9 cellular contexts compared by ENCODE assay signal in genomic region chr9:95626885-95627558, GRCh38.
DNase-seq lines count a peak whose midpoint lies in the region; ATAC-seq, FAIRE-seq and TF ChIP-seq lines count a peak whose summit lies in the region.
"Had no signal": no experiment of that assay in that cellular context is flagged by ENCODE, and none has a peak within 500 bp of the region (broad histone marks: within the 10 kb centered on the region; RNA-seq: fewer than 3 reads in every experiment).

No MANE protein-coding gene starts in this region.

- H3K4me1 ChIP-seq in kidney (ENCODE audit: control insufficient read depth in 1 of 2, insufficient read depth in 1 of 2, low read depth in 1 of 2, low read length in 2 of 2): peaks cover 0 to 3% of the 10 kb centered on the region in 2 donors

- no peak for FAIRE-seq in kidney (lab: Jason Lieb, UNC)

- TF ChIP-seq CTCF in kidney (IDR thresholded peaks at IDR 0.05; ENCODE audit: borderline replicate concordance, extremely low read depth, insufficient read depth): no peak

- no peaks in the 10 kb centered on the region for H3K36me3 ChIP-seq in kidney (ENCODE audit: control insufficient read depth in 1 of 2, insufficient read depth in 2 of 2, low read length in 2 of 2)

- DNase-seq in HK-2 (ENCODE audit: unreplicated experiment) (peak; percentile 18), activated T-cell treated with anti-CD3 and anti-CD28 coated beads for 48 hours (ENCODE audit: low read depth) (peak; percentile 33), kidney (peak; percentile 95), substantia nigra (lab: John Stamatoyannopoulos, UW) (no peak), ACHN (no peak)
- DNase-seq in stimulated activated CD4-positive, alpha-beta T cell treated with anti-CD3 and anti-CD28 coated beads, Interleukin-4, amount 100 ng/mL, for 1 hour: peak; percentile 46

- H3K9me3 ChIP-seq in kidney (ENCODE audit: control insufficient read depth in 1 of 2, low read length in 2 of 2): no peaks in the 10 kb centered on the region

- ATAC-seq in HG02938 (IDR thresholded peaks at IDR 0.05; ENCODE audit: unreplicated experiment) (no peak), HG03196 (IDR thresholded peaks at IDR 0.05; ENCODE audit: unreplicated experiment) (no peak)
- ATAC-seq: Panc1 had no signal

- intact Hi-C loops in kidney (cut with DNase I): no loop called here

- H3K4me3 ChIP-seq in kidney (ENCODE audit: low read length in 2 of 2): peak overlapping the region in 1 of 2 donors; percentile 12

- H3K27ac ChIP-seq in kidney (ENCODE audit: low read depth in 2 of 2, low read length in 2 of 2) (peak overlapping the region; percentile 29 to 48), substantia nigra (ENCODE audit: low read depth, low read length, poor library complexity, severe bottlenecking) (no peak overlapping the region)

- in situ Hi-C loops in ACHN (cut with HindIII; ENCODE audit: low pct_ligation_motif_present, low pct_unique_long_range_greater_than_20kb, low sequenced_read_pairs): no loop called here

- no peak overlapping the region for H3K9ac ChIP-seq in kidney (ENCODE audit: low read length in 2 of 2)

Comparison
In these comparisons a context has a peak if more than half of its experiments do, and no peak if none do; other contexts are left out.
1. DNase-seq: peak in HK-2 (single experiment), activated T-cell treated with anti-CD3 and anti-CD28 coated beads for 48 hours (single experiment), kidney (single experiment) and stimulated activated CD4-positive, alpha-beta T cell treated with anti-CD3 and anti-CD28 coated beads, Interleukin-4, amount 100 ng/mL, for 1 hour (single experiment); none in substantia nigra (0 of 49) and ACHN (single experiment).